Comparison of ENCODE assay signal across 8 cellular contexts in genomic region chrX:123731987-123732678, GRCh38. TPM values are rescaled to one million over a fixed set of nuclear protein-coding genes. Genes with fewer than 3 reads are reported as not detected.
DNase-seq lines count a peak whose midpoint lies in the region; ATAC-seq, FAIRE-seq and TF ChIP-seq lines count a peak whose summit lies in the region.

No MANE protein-coding gene starts in this region.

- no peaks in the 10 kb centered on the region for H3K9me3 Mint-ChIP-seq in activated CD4-positive, alpha-beta T cell treated with anti-CD3 and anti-CD28 coated beads, Interleukin-2, amount 10 ng/mL, durations not matched to agents 7 days and 5 days

- CTCF ChIA-PET in activated CD4-positive, alpha-beta T cell treated with anti-CD3 and anti-CD28 coated beads, Interleukin-2, amount 10 ng/mL, durations not matched to agents 7 days and 5 days (lab: Charles Lee): interaction anchor here (0.5 to 0.9 kb wide), 2 partner anchors 10 to 23 kb away, joined by 4 read pairs; no protein-coding TSS in a partner anchor

- WGBS in mesodermal cell (ENCODE audit: insufficient coverage in 2 of 2), 2 experiments: 0% methylated on average over 12 to 21 of the region's 43 CpGs
- under 1% methylated on average over 42 of the region's 43 CpGs for WGBS in urinary bladder

- no peak for TF ChIP-seq POLR2A in GM12892 (IDR thresholded peaks at IDR 0.05; ENCODE audit: low read depth, low read length)

- FAIRE-seq in GM12892 (lab: Jason Lieb, UNC): no peak

- peak; percentile 26 for ATAC-seq in HG02840 (IDR thresholded peaks at IDR 0.05; ENCODE audit: low FRiP score, unreplicated experiment)

- H3K4me3 Mint-ChIP-seq in activated CD4-positive, alpha-beta T cell treated with anti-CD3 and anti-CD28 coated beads, Interleukin-2, amount 10 ng/mL, durations not matched to agents 7 days and 5 days: peak overlapping the region; percentile 93

- H3K9me3 ChIP-seq in SK-N-MC (ENCODE audit: low read depth, low read length): no peaks in the 10 kb centered on the region
- no peaks in the 10 kb centered on the region for H3K9me3 ChIP-seq in mesodermal cell (ENCODE audit: control insufficient read depth, low read length)

- H3K4me3 ChIP-seq in SK-N-MC: peak overlapping the region; percentile 86
- H3K4me3 ChIP-seq in mesodermal cell (ENCODE audit: extremely low read depth, insufficient read depth, low read length, poor library complexity, severe bottlenecking): peak overlapping the region; percentile 68
- peak overlapping the region; percentile 67 for H3K4me3 ChIP-seq in urinary bladder (ENCODE audit: low read depth, low read length)

- H3K27me3 Mint-ChIP-seq in activated CD4-positive, alpha-beta T cell treated with anti-CD3 and anti-CD28 coated beads, Interleukin-2, amount 10 ng/mL, durations not matched to agents 7 days and 5 days: no peaks in the 10 kb centered on the region

- peak overlapping the region; percentile 92 for H3K27ac Mint-ChIP-seq in activated CD4-positive, alpha-beta T cell treated with anti-CD3 and anti-CD28 coated beads, Interleukin-2, amount 10 ng/mL, durations not matched to agents 7 days and 5 days

- POLR2A ChIA-PET in activated CD4-positive, alpha-beta T cell treated with anti-CD3 and anti-CD28 coated beads, Interleukin-2, amount 10 ng/mL, durations not matched to agents 7 days and 5 days (lab: Charles Lee): no interaction called here

- peak; percentile 6 for DNase-seq in activated CD4-positive, alpha-beta T cell treated with anti-CD3 and anti-CD28 coated beads, Interleukin-2, amount 10 ng/mL, durations not matched to agents 7 days and 5 days
- DNase-seq in activated CD4-positive, alpha-beta T cell treated with anti-CD3 and anti-CD28 coated beads for 1 hour: no peak
- DNase-seq in SK-N-MC (ENCODE audit: low read depth, low spot score) (no peak), ecto neural progenitor cell (ENCODE audit: low spot score) (peak; percentile 50), GM12892 (ENCODE audit: insufficient read length) (no peak)

- peak overlapping the region; percentile 89 for H3K9ac ChIP-seq in SK-N-MC (ENCODE audit: insufficient read length)

- H3K27ac ChIP-seq in SK-N-MC: peak overlapping the region; percentile 81
- H3K27ac ChIP-seq in mesodermal cell (ENCODE audit: low read depth, low read length, severe bottlenecking): peak overlapping the region; percentile 64
- H3K27ac ChIP-seq in urinary bladder (ENCODE audit: low read depth): peak overlapping the region; percentile 74

- peaks cover 8% of the 10 kb centered on the region for H3K36me3 Mint-ChIP-seq in activated CD4-positive, alpha-beta T cell treated with anti-CD3 and anti-CD28 coated beads, Interleukin-2, amount 10 ng/mL, durations not matched to agents 7 days and 5 days (ENCODE audit: low read depth)

- peaks cover 7% of the 10 kb centered on the region for H3K4me1 ChIP-seq in mesodermal cell (ENCODE audit: control insufficient read depth, insufficient read depth, low read length, poor library complexity, severe bottlenecking)
- no peaks in the 10 kb centered on the region for H3K4me1 ChIP-seq in urinary bladder (ENCODE audit: insufficient read depth)

- H3K4me1 Mint-ChIP-seq in activated CD4-positive, alpha-beta T cell treated with anti-CD3 and anti-CD28 coated beads, Interleukin-2, amount 10 ng/mL, durations not matched to agents 7 days and 5 days: peaks cover 34% of the 10 kb centered on the region

- peaks cover 17% of the 10 kb centered on the region for H3K36me3 ChIP-seq in SK-N-MC (ENCODE audit: insufficient read depth, low read length)
- peaks cover 5% of the 10 kb centered on the region for H3K36me3 ChIP-seq in mesodermal cell (ENCODE audit: control insufficient read depth, insufficient read depth, low read length)
- no peaks in the 10 kb centered on the region for H3K36me3 ChIP-seq in urinary bladder (ENCODE audit: insufficient read depth)

RNA-seq across cellular contexts. Expression of gene THOC2, which starts 0.7 kb away (rescaled TPM):
- total RNA-seq in activated CD4-positive, alpha-beta T cell treated with anti-CD3 and anti-CD28 coated beads, Interleukin-2, amount 10 ng/mL, durations not matched to agents 7 days and 5 days: 10 to 100 TPM; 81.8 to 86.5 TPM
- polyA plus RNA-seq in mesodermal cell (2013, experiment 1 of 2): 63.7 TPM
- polyA plus RNA-seq in mesodermal cell (2013, experiment 2 of 2): 65.8 TPM
- 213 TPM for total RNA-seq in urinary bladder
- 33.6 TPM for polyA plus RNA-seq in urinary bladder
- polyA plus RNA-seq in GM12892 (2012; ENCODE audit: missing spikeins): 67.8 TPM

Comparison
In these comparisons a context has a peak if more than half of its experiments do, and no peak if none do; other contexts are left out.
1. DNase-seq: peak in activated CD4-positive, alpha-beta T cell treated with anti-CD3 and anti-CD28 coated beads, Interleukin-2, amount 10 ng/mL, durations not matched to agents 7 days and 5 days (single experiment) and ecto neural progenitor cell (single experiment); none in activated CD4-positive, alpha-beta T cell treated with anti-CD3 and anti-CD28 coated beads for 1 hour (single experiment), SK-N-MC (single experiment) and GM12892 (single experiment).
2. Peak in every context shown above with its lines, with median percentiles within 50 percentile points of each other: H3K27ac ChIP-seq and H3K4me3 ChIP-seq.